ENCODE assay signal across 1 cellular context in genomic region chr4:39458505-39459300, GRCh38.
A peak's percentile ranks its signal among the peaks of the same experiment; 100 is the strongest.
TF ChIP-seq lines count a peak whose summit lies in the region.

Gene LIAS, plus strand, starts transcription at chr4:39459056. Its CDS starts 62 bp downstream, at chr4:39459118.
Gene RPL9, minus strand, starts transcription at chr4:39458922. Its CDS starts 483 bp downstream, at chr4:39458439.

TF ChIP-seq in HepG2, 621 proteins besides CTCF, POLR2A, EP300 and RAD21 (continued from another document and continues in another):
- 0 out of 2 replicates have a peak, but pooled peaks have one; percentile 43 for TF ChIP-seq HNF1A (IDR thresholded peaks at IDR 0.05; ENCODE audit: low read depth)
- TF ChIP-seq HNF1A (CRISPR knock-in tag; IDR thresholded peaks at IDR 0.05; ENCODE audit: borderline replicate concordance) = peak; percentile 87; the same call in 1 of the 2 replicates
- TF ChIP-seq NR2C2 (CRISPR knock-in tag; IDR thresholded peaks at IDR 0.05; ENCODE audit: borderline replicate concordance) = peak; percentile 72; the same call in 1 of the 2 replicates
- TF ChIP-seq NFE2 (CRISPR knock-in tag; IDR thresholded peaks at IDR 0.05) = no peak
- peak; percentile 86; the same call in 1 of the 2 replicates for TF ChIP-seq ZNF275 (CRISPR knock-in tag; IDR thresholded peaks at IDR 0.05; ENCODE audit: borderline replicate concordance)
- TF ChIP-seq MEF2D (CRISPR knock-in tag; IDR thresholded peaks at IDR 0.05) = 0 out of 2 replicates have a peak, but pooled peaks have one; percentile 61
- peak; percentile 73; the same call in 1 of the 2 replicates for TF ChIP-seq ZNF891 (CRISPR knock-in tag; IDR thresholded peaks at IDR 0.05)
- no peak for TF ChIP-seq SOX6 (IDR thresholded peaks at IDR 0.05)
- peak; percentile 26; the same call in 1 of the 2 replicates for TF ChIP-seq SOX6 (CRISPR knock-in tag; IDR thresholded peaks at IDR 0.05)
- TF ChIP-seq ZNF687 (CRISPR knock-in tag; IDR thresholded peaks at IDR 0.05) = peak; percentile 94
- peak; percentile 86 for TF ChIP-seq HOXD1 (CRISPR knock-in tag; IDR thresholded peaks at IDR 0.05)
- peak; percentile 31; the same call in 1 of the 2 replicates for TF ChIP-seq AFF4 (CRISPR knock-in tag; IDR thresholded peaks at IDR 0.05)
- peak; percentile 23; the same call in 1 of the 2 replicates for TF ChIP-seq ZNF724P (CRISPR knock-in tag; IDR thresholded peaks at IDR 0.05; ENCODE audit: borderline replicate concordance)
- peak; percentile 22; the same call in 1 of the 2 replicates for TF ChIP-seq ZNF484 (CRISPR knock-in tag; IDR thresholded peaks at IDR 0.05; ENCODE audit: borderline replicate concordance, low read depth)
- 0 out of 2 replicates have a peak, but pooled peaks have one; percentile 74 for TF ChIP-seq ISX (CRISPR knock-in tag; conservative IDR thresholded peaks at IDR 0.05)
- TF ChIP-seq REPIN1 (CRISPR knock-in tag; IDR thresholded peaks at IDR 0.05; ENCODE audit: borderline replicate concordance, low read depth) = peak; percentile 89
- TF ChIP-seq ATF2 (CRISPR knock-in tag; IDR thresholded peaks at IDR 0.05) = peak; percentile 98
- no peak for TF ChIP-seq RELA (CRISPR knock-in tag; IDR thresholded peaks at IDR 0.05)
- TF ChIP-seq ZHX2 (IDR thresholded peaks at IDR 0.05; ENCODE audit: low read depth) = peak; percentile 96
- TF ChIP-seq ZHX2 (CRISPR knock-in tag; IDR thresholded peaks at IDR 0.05; ENCODE audit: borderline replicate concordance) = no peak
- TF ChIP-seq HMGXB3 (CRISPR knock-in tag; IDR thresholded peaks at IDR 0.05; ENCODE audit: borderline replicate concordance) = peak; percentile 90
